9 cellular contexts compared by ENCODE assay signal in genomic region chr22:31350410-31350863, GRCh38. TPM values are rescaled to one million over a fixed set of nuclear protein-coding genes. Genes with fewer than 3 reads are reported as not detected.
DNase-seq lines count a peak whose midpoint lies in the region; ATAC-seq and TF ChIP-seq lines count a peak whose summit lies in the region.
"Had no signal": no experiment of that assay in that cellular context is flagged by ENCODE, and none has a peak within 500 bp of the region (broad histone marks: within the 10 kb centered on the region; RNA-seq: fewer than 3 reads in every experiment).

No MANE protein-coding gene starts in this region.

- no peak for TF ChIP-seq POLR2A in thyroid gland (IDR thresholded peaks at IDR 0.05)

- H3K4me3 ChIP-seq in thyroid gland (replicated peaks in 1 of 3): no peak overlapping the region

- no peaks in the 10 kb centered on the region for H3K27me3 ChIP-seq in thyroid gland

- no peak for TF ChIP-seq CTCF in thyroid gland (IDR thresholded peaks at IDR 0.05)

- 49 to 50% methylated on average over 8 of the region's 8 CpGs for WGBS in thyroid gland, 2 donors

- ATAC-seq in HG03175 (IDR thresholded peaks at IDR 0.05; ENCODE audit: unreplicated experiment) (no peak), GM21619 (IDR thresholded peaks at IDR 0.05; ENCODE audit: unreplicated experiment) (no peak)

- H3K27ac ChIP-seq in thyroid gland: no peak overlapping the region

- intact Hi-C loops in thyroid gland (cut with DNase I): no loop called here

- H3K36me3 ChIP-seq in thyroid gland: no peaks in the 10 kb centered on the region

- peaks cover 5% of the 10 kb centered on the region in 2 donors for H3K4me1 ChIP-seq in thyroid gland

- H3K9me3 ChIP-seq in thyroid gland: no peaks in the 10 kb centered on the region

- DNase-seq in NCI-H2081 (lab: John Stamatoyannopoulos, UW) (peak; percentile 53 to 65), NCI-H2081 treated with DMSO at 0.1 percent for 48 hours (lab: John Stamatoyannopoulos, UW) (no peak), NCI-H2227 treated with DMSO at 0.1 percent for 48 hours (lab: John Stamatoyannopoulos, UW) (peak; percentile 79), dermis microvascular lymphatic vessel endothelial cell (ENCODE audit: low read depth in 2 of 2) (peak; percentile 45 to 67), thyroid gland (peak; percentile 83 to 87)
- DNase-seq in stimulated activated CD4-positive, alpha-beta T cell treated with anti-CD3 and anti-CD28 coated beads, Interleukin-2, amount 100 ng/mL, for 48 hours: no peak
- DNase-seq: stimulated activated CD4-positive, alpha-beta T cell treated with anti-CD3 and anti-CD28 coated beads, Interleukin-4, amount 100 ng/mL, for 24 hours had no signal

RNA-seq across cellular contexts. Expression of gene PATZ1, which starts 4.3 kb away (rescaled TPM):
- total RNA-seq in dermis microvascular lymphatic vessel endothelial cell (11.3 and 14.4 TPM in 2 replicates), thyroid gland (10 to 100 TPM; 33.6 to 54.7 (median 46.1) TPM)

RNA-seq across cellular contexts. Expression of gene DRG1, which starts 49.0 kb away (rescaled TPM):
- total RNA-seq in dermis microvascular lymphatic vessel endothelial cell: 57.4 and 62.1 TPM in 2 replicates
- 10 to 100 TPM; 57.7 to 67.6 (median 66.3) TPM for total RNA-seq in thyroid gland

RNA-seq across cellular contexts. Expression of gene PIK3IP1, which starts 58.1 kb away (rescaled TPM):
- total RNA-seq in dermis microvascular lymphatic vessel endothelial cell (18.4 and 31.1 TPM in 2 replicates), thyroid gland (10 to 100 TPM; 39.8 to 88.4 (median 48.1) TPM)

Comparison
In these comparisons a context has a peak if more than half of its experiments do, and no peak if none do; other contexts are left out.
1. DNase-seq: peak in NCI-H2081 (2 of 2), NCI-H2227 treated with DMSO at 0.1 percent for 48 hours (single experiment), dermis microvascular lymphatic vessel endothelial cell (2 of 2) and thyroid gland (2 of 2); none in NCI-H2081 treated with DMSO at 0.1 percent for 48 hours (single experiment) and stimulated activated CD4-positive, alpha-beta T cell treated with anti-CD3 and anti-CD28 coated beads, Interleukin-2, amount 100 ng/mL, for 48 hours (0 of 2).